8 cellular contexts compared by ENCODE assay signal in genomic region chr20:33994624-33994913, GRCh38. TPM values are rescaled to one million over a fixed set of nuclear protein-coding genes. Genes with fewer than 3 reads are reported as not detected.
DNase-seq lines count a peak whose midpoint lies in the region; ATAC-seq, FAIRE-seq and TF ChIP-seq lines count a peak whose summit lies in the region.

No MANE protein-coding gene starts in this region.

- H3K27me3 ChIP-seq in muscle layer of colon (ENCODE audit: control insufficient read depth in 1 of 2, insufficient read depth in 2 of 2, low read length in 2 of 2): no peaks in the 10 kb centered on the region

- CTCF ChIA-PET in A549 (lab: Yijun Ruan, JAX): no interaction called here

- peak overlapping the region; percentile 94 to 100 (median 96) for H3K4me3 Mint-ChIP-seq in IgD-negative memory B cell
- peak overlapping the region; percentile 91 for H3K4me3 Mint-ChIP-seq in central memory CD8-positive, alpha-beta T cell

- H3K27ac Mint-ChIP-seq in IgD-negative memory B cell: peak overlapping the region; percentile 94 to 99 (median 97)
- peak overlapping the region; percentile 94 for H3K27ac Mint-ChIP-seq in central memory CD8-positive, alpha-beta T cell (ENCODE audit: low read depth)

- H3K4me1 ChIP-seq in A549 (peaks cover 29% of the 10 kb centered on the region), muscle layer of colon (ENCODE audit: insufficient read depth, low read length) (peaks cover 58% of the 10 kb centered on the region)

- H3K27ac ChIP-seq in A549 (peak overlapping the region; percentile 92 to 94), muscle layer of colon (ENCODE audit: low read depth, low read length) (peak overlapping the region; percentile 94)

- no peak for FAIRE-seq in A549 (lab: Jason Lieb, UNC)

- TF ChIP-seq CTCF in A549 (IDR thresholded peaks at IDR 0.05): no peak

- peak overlapping the region; percentile 88 for H3K9ac ChIP-seq in muscle layer of colon (ENCODE audit: low read length)

- no peak for TF ChIP-seq POLR2A in A549 (IDR thresholded peaks at IDR 0.05; ENCODE audit: low read length)

- ATAC-seq in A549 (no peak), esophagus mucosa (no peak)
- no peak for ATAC-seq in central memory CD8-positive, alpha-beta T cell (replicated peaks; ENCODE audit: extremely low read depth, poor library complexity, severe bottlenecking)

- no peak for TF ChIP-seq RAD21 in A549 (conservative IDR thresholded peaks at IDR 0.05 in 1 of 2, IDR thresholded peaks at IDR 0.05 in 1 of 2)

- H3K4me1 Mint-ChIP-seq in IgD-negative memory B cell: peaks cover 35 to 58% (median 51%) of the 10 kb centered on the region in 3 donors
- H3K4me1 Mint-ChIP-seq in central memory CD8-positive, alpha-beta T cell: peaks cover 67% of the 10 kb centered on the region

- TF ChIP-seq EP300 in A549 (IDR thresholded peaks at IDR 0.05): no peak

- WGBS in A549 (ENCODE audit: missing lambda C conversion rate): 2% methylated on average over 14 of the region's 15 CpGs

- H3K4me2 ChIP-seq in A549: peak overlapping the region; percentile 89

- H3K36me3 ChIP-seq in muscle layer of colon (ENCODE audit: insufficient read depth, low read length): no peaks in the 10 kb centered on the region

- H3K4me3 ChIP-seq in A549 (peak overlapping the region; percentile 71), muscle layer of colon (ENCODE audit: low read depth in 1 of 2, low read length in 2 of 2) (peak overlapping the region; percentile 94 to 98)

- H3K9me3 ChIP-seq in A549 (no peaks in the 10 kb centered on the region), muscle layer of colon (ENCODE audit: low read length) (no peaks in the 10 kb centered on the region)

- POLR2A ChIA-PET in A549 (lab: Yijun Ruan, JAX): interaction anchor here (0.5 kb wide), 1 partner anchor 376 kb away, joined by 4 read pairs; no protein-coding TSS in a partner anchor

- no peaks in the 10 kb centered on the region for H3K27me3 Mint-ChIP-seq in IgD-negative memory B cell
- H3K27me3 Mint-ChIP-seq in central memory CD8-positive, alpha-beta T cell: no peaks in the 10 kb centered on the region

- DNase-seq in A549 (ENCODE audit: low read depth in 1 of 2, low spot score in 1 of 2): no peak
- DNase-seq in central memory CD8-positive, alpha-beta T cell (ENCODE audit: low spot score in 2 of 2): no peak
- DNase-seq in SKM-1 treated with dmso at 0.1 percent for 144 hours (lab: John Stamatoyannopoulos, UW; ENCODE audit: unreplicated experiment): no peak
- DNase-seq in NCI-H146 (lab: John Stamatoyannopoulos, UW): no peak
- DNase-seq in NCI-H226: no peak

- no peaks in the 10 kb centered on the region for H3K9me3 Mint-ChIP-seq in IgD-negative memory B cell
- H3K9me3 Mint-ChIP-seq in central memory CD8-positive, alpha-beta T cell: no peaks in the 10 kb centered on the region

- H3K36me3 Mint-ChIP-seq in IgD-negative memory B cell: peaks cover 2% of the 10 kb centered on the region
- H3K36me3 Mint-ChIP-seq in central memory CD8-positive, alpha-beta T cell (ENCODE audit: insufficient read depth): peaks cover 22% of the 10 kb centered on the region

TF ChIP-seq in A549, 52 proteins besides CTCF, POLR2A, EP300 and RAD21:
- no peak for TF ChIP-seq FOSB (CRISPR knock-in tag; IDR thresholded peaks at IDR 0.05)
- no peak for TF ChIP-seq RCOR1 (IDR thresholded peaks at IDR 0.05; ENCODE audit: low read depth, low read length)
- TF ChIP-seq GATA3 (IDR thresholded peaks at IDR 0.05; ENCODE audit: borderline replicate concordance): no peak
- no peak for TF ChIP-seq NFE2L2 (conservative IDR thresholded peaks at IDR 0.05; ENCODE audit: low read length)
- TF ChIP-seq SMC3 (IDR thresholded peaks at IDR 0.05): no peak
- TF ChIP-seq BHLHE40 (IDR thresholded peaks at IDR 0.05; ENCODE audit: low read depth, low read length): no peak
- no peak for TF ChIP-seq HES2 (IDR thresholded peaks at IDR 0.05)
- TF ChIP-seq, protein P1, sequence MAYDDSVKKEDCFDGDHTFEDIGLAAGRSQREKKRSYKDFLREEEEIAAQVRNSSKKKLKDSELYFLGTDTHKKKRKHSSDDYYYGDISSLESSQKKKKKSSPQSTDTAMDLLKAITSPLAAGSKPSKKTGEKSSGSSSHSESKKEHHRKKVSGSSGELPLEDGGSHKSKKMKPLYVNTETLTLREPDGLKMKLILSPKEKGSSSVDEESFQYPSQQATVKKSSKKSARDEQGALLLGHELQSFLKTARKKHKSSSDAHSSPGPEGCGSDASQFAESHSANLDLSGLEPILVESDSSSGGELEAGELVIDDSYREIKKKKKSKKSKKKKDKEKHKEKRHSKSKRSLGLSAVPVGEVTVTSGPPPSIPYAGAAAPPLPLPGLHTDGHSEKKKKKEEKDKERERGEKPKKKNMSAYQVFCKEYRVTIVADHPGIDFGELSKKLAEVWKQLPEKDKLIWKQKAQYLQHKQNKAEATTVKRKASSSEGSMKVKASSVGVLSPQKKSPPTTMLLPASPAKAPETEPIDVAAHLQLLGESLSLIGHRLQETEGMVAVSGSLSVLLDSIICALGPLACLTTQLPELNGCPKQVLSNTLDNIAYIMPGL (CRISPR knock-in tag; IDR thresholded peaks at IDR 0.05; ENCODE audit: borderline replicate concordance): no peak
- TF ChIP-seq MAX (IDR thresholded peaks at IDR 0.05): no peak
- TF ChIP-seq POLR2AphosphoS2 (conservative IDR thresholded peaks at IDR 0.05; ENCODE audit: low read length): no peak
- TF ChIP-seq CEBPB (IDR thresholded peaks at IDR 0.05): no peak
- TF ChIP-seq RFX5 (IDR thresholded peaks at IDR 0.05): no peak
- TF ChIP-seq FOSL2 (IDR thresholded peaks at IDR 0.05): no peak
- TF ChIP-seq FOSL2 (CRISPR knock-in tag; IDR thresholded peaks at IDR 0.05): no peak
- TF ChIP-seq HOXB5 (CRISPR knock-in tag; IDR thresholded peaks at IDR 0.05): no peak

RNA-seq across cellular contexts. Expression of gene RALY, which starts 0.9 kb away (rescaled TPM):
- 61.2 and 63.4 TPM in 2 replicates for polyA plus RNA-seq in A549 (2011; rRNA removed)
- polyA plus RNA-seq in A549 (2012; cell fraction: cytosol; rRNA removed): 102 and 141 TPM in 2 replicates
- polyA plus RNA-seq in A549 (2012; cell fraction: nucleus; rRNA removed): 90.5 and 104 TPM in 2 replicates
- 102 to 108 TPM (median 105 TPM) in 3 replicates for polyA plus RNA-seq in A549 (2017; fragmentation: RNase III; extraction: RNeasy Plus Mini Kit Qiagen cat#74134 plus additional on column Dnase treatment)
- polyA minus RNA-seq in A549 (2011; rRNA and poly(A)+ RNA removed): 79.6 and 107 TPM in 2 replicates
- polyA plus RNA-seq in IgD-negative memory B cell: 218 TPM
- 82.6 TPM for total RNA-seq in esophagus mucosa
